Comparison of ENCODE assay signal across 9 cellular contexts in genomic region chr19:15195381-15195964, GRCh38. TPM values are rescaled to one million over a fixed set of nuclear protein-coding genes. Genes with fewer than 3 reads are reported as not detected.
DNase-seq lines count a peak whose midpoint lies in the region; ATAC-seq and TF ChIP-seq lines count a peak whose summit lies in the region.
"Had no signal": no experiment of that assay in that cellular context is flagged by ENCODE, and none has a peak within 500 bp of the region (broad histone marks: within the 10 kb centered on the region; RNA-seq: fewer than 3 reads in every experiment).

No MANE protein-coding gene starts in this region.

- peaks cover 28% of the 10 kb centered on the region for H3K4me1 Mint-ChIP-seq in CD14-positive monocyte
- peaks cover 9% of the 10 kb centered on the region for H3K4me1 Mint-ChIP-seq in activated T-cell treated with anti-CD3 and anti-CD28 coated beads, Interleukin-2, amount 50 U/mL, for 72 hours (ENCODE audit: low read depth)

- H3K36me3 ChIP-seq in HUES64 (ENCODE audit: insufficient read depth, low read length), result peaks cover 62% of the 10 kb centered on the region
- peaks cover 26% of the 10 kb centered on the region for H3K36me3 ChIP-seq in iPS DF 6.9 (ENCODE audit: control insufficient read depth, insufficient read depth, low read length)

- H3K27me3 ChIP-seq in HUES64 (ENCODE audit: insufficient read depth, low read length) (no peaks in the 10 kb centered on the region), iPS DF 6.9 (ENCODE audit: control insufficient read depth, insufficient read depth, low read length) (no peaks in the 10 kb centered on the region)

- H3K4me3 ChIP-seq in HUES64 (ENCODE audit: low read length) (peak overlapping the region; percentile 60), iPS DF 6.9 (ENCODE audit: low read length) (peak overlapping the region; percentile 32; the same call in 1 of the 2 replicates)

- H3K27me3 Mint-ChIP-seq in CD14-positive monocyte (ENCODE audit: low read depth in 3 of 3), result peaks cover 57 to 65% (median 64%) of the 10 kb centered on the region in 3 donors
- peaks cover 46% of the 10 kb centered on the region for H3K27me3 Mint-ChIP-seq in activated T-cell treated with anti-CD3 and anti-CD28 coated beads, Interleukin-2, amount 50 U/mL, for 72 hours (ENCODE audit: low read depth)

- H3K9ac ChIP-seq in HUES64 (ENCODE audit: low read depth, low read length), result peak overlapping the region; percentile 61

- H3K4me3 Mint-ChIP-seq in CD14-positive monocyte, result peak overlapping the region in 1 of 2 donors; percentile 87
- H3K4me3 Mint-ChIP-seq in activated T-cell treated with anti-CD3 and anti-CD28 coated beads, Interleukin-2, amount 50 U/mL, for 72 hours, result peak overlapping the region in 1 of 2 donors; percentile 61

- H3K9me3 ChIP-seq in HUES64 (ENCODE audit: insufficient read depth, low read depth, low read length) (no peaks in the 10 kb centered on the region), iPS DF 6.9 (ENCODE audit: control insufficient read depth, insufficient read depth, low read length) (no peaks in the 10 kb centered on the region)

- H3K4me1 ChIP-seq in HUES64 (ENCODE audit: insufficient read depth, low read length) (peaks cover 4% of the 10 kb centered on the region), iPS DF 6.9 (ENCODE audit: control insufficient read depth, insufficient read depth, low read length) (peaks cover 8% of the 10 kb centered on the region)

- WGBS in HUES64, result 1% methylated on average over 54 of the region's 61 CpGs
- WGBS in iPS DF 6.9 (ENCODE audit: insufficient coverage, insufficient read length), result no CpG with 5 or more reads among the region's 61 CpGs

- peaks cover 7 to 16% of the 10 kb centered on the region in 2 donors for H3K36me3 Mint-ChIP-seq in CD14-positive monocyte
- peaks cover 0 to 3% of the 10 kb centered on the region in 2 donors for H3K36me3 Mint-ChIP-seq in activated T-cell treated with anti-CD3 and anti-CD28 coated beads, Interleukin-2, amount 50 U/mL, for 72 hours (ENCODE audit: insufficient read depth in 2 of 2)

- intact Hi-C loops in CD14-positive monocyte (cut with micrococcal nuclease), result loop anchor here (5.0 kb wide), 1 partner anchor 37 kb away; the partner anchor contains the start of gene EPHX3 (in 2 of the 2)

- H3K9me3 Mint-ChIP-seq in CD14-positive monocyte, result peaks cover 0 to 14% (median 8%) of the 10 kb centered on the region in 7 donors
- no peaks in the 10 kb centered on the region for H3K9me3 Mint-ChIP-seq in activated T-cell treated with anti-CD3 and anti-CD28 coated beads, Interleukin-2, amount 50 U/mL, for 72 hours

- ATAC-seq in activated T-cell treated with anti-CD3 and anti-CD28 coated beads, Interleukin-2, amount 50 U/mL, for 72 hours (replicated peaks in 1 of 2), result peak; percentile 51 to 53
- no peak for ATAC-seq in GM21515 (IDR thresholded peaks at IDR 0.05; ENCODE audit: unreplicated experiment)

- H3K27ac ChIP-seq in HUES64 (ENCODE audit: low read depth, low read length), result peak overlapping the region; percentile 64; the same call in 1 of the 2 replicates
- no peak overlapping the region for H3K27ac ChIP-seq in iPS DF 6.9 (ENCODE audit: low read length)

- DNase-seq in CD14-positive monocyte (ENCODE audit: low spot score) (peak; percentile 80), iPS DF 6.9 (ENCODE audit: low read depth, low spot score) (no peak), pons (ENCODE audit: low spot score) (no peak), NCI-H1048 (lab: John Stamatoyannopoulos, UW) (no peak)
- DNase-seq in activated T-cell treated with anti-CD3 and anti-CD28 coated beads, Interleukin-2, amount 50 U/mL, for 72 hours, result no peak
- peak; percentile 28 for DNase-seq in stimulated activated CD8-positive, alpha-beta memory T cell treated with anti-CD3 and anti-CD28 coated beads, Interleukin-4, amount 100 ng/mL, for 48 hours

- TF ChIP-seq CTCF in CD14-positive monocyte (IDR thresholded peaks at IDR 0.05), result no peak

- peak overlapping the region in 1 of 7 donors; percentile 77 for H3K27ac Mint-ChIP-seq in CD14-positive monocyte
- H3K27ac Mint-ChIP-seq in activated T-cell treated with anti-CD3 and anti-CD28 coated beads, Interleukin-2, amount 50 U/mL, for 72 hours, result no peak overlapping the region

RNA-seq across cellular contexts. Expression of gene NOTCH3, which starts 5.3 kb away (rescaled TPM):
- polyA plus RNA-seq in CD14-positive monocyte, result under 1 TPM in 1 of 2 donors, not detected in 1; 0.05 TPM
- 52.5 TPM for polyA plus RNA-seq in HUES64 (2013, experiment 1 of 2)
- 56.0 TPM for polyA plus RNA-seq in HUES64 (2013, experiment 2 of 2)
- total RNA-seq in activated T-cell treated with anti-CD3 and anti-CD28 coated beads, Interleukin-2, amount 50 U/mL, for 72 hours, result under 1 TPM; 0.02 TPM

RNA-seq across cellular contexts. Expression of gene EPHX3, which starts 36.8 kb away (rescaled TPM):
- polyA plus RNA-seq in CD14-positive monocyte, result 1 to 10 TPM in 1 of 2 donors, under 1 TPM in 1; 0.23 to 1.5 TPM
- polyA plus RNA-seq in HUES64 (2013, experiment 1 of 2), result 12.0 TPM
- polyA plus RNA-seq in HUES64 (2013, experiment 2 of 2), result 12.4 TPM
- total RNA-seq in activated T-cell treated with anti-CD3 and anti-CD28 coated beads, Interleukin-2, amount 50 U/mL, for 72 hours, result under 1 TPM; 0.16 to 0.62 TPM
- total RNA-seq: lung microvascular endothelial cell had no signal

Comparison
In these comparisons a context has a peak if more than half of its experiments do, and no peak if none do; other contexts are left out.
1. DNase-seq: peak in CD14-positive monocyte (single experiment) and stimulated activated CD8-positive, alpha-beta memory T cell treated with anti-CD3 and anti-CD28 coated beads, Interleukin-4, amount 100 ng/mL, for 48 hours (single experiment); none in activated T-cell treated with anti-CD3 and anti-CD28 coated beads, Interleukin-2, amount 50 U/mL, for 72 hours (0 of 2), iPS DF 6.9 (single experiment), pons (single experiment) and NCI-H1048 (single experiment).